In the genomic region with DNA sequence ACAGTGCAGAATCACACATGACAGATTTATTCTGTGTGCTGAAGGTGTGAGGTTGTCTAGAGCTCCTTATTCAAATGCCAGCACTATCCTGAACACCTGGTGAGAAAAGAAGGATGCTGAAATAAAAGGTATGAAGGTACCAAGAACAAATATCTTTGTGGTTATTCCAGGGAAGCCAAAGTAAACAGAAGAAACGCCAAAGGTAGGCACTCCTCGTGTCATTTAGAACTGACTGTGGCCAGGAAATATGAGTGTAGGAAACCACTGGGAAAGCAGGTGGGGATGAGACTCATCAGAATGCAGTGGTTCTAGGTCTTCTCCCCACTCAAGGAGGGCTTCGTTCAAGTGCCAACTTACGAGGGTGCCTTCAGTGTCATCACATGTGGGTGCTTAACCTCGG, we compare ENCODE assay signal across 23 cellular contexts.
DNase-seq lines count a peak whose midpoint lies in the region; ATAC-seq, FAIRE-seq and TF ChIP-seq lines count a peak whose summit lies in the region.
"Had no signal": no experiment of that assay in that cellular context is flagged by ENCODE, and none has a peak within 500 bp of the region (broad histone marks: within the 10 kb centered on the region; RNA-seq: fewer than 3 reads in every experiment).

No MANE protein-coding gene starts in this region.

- peaks cover 28% of the 10 kb centered on the region for H3K4me1 Mint-ChIP-seq in neural progenitor cell
- H3K4me1 Mint-ChIP-seq: GM23338 had no signal

- H3K36me3 Mint-ChIP-seq in neural progenitor cell: peaks cover 47% of the 10 kb centered on the region

- no peaks in the 10 kb centered on the region for H3K79me2 ChIP-seq in neural progenitor cell (ENCODE audit: low read depth)

- DNase-seq in DMS79 treated with DMSO at 0.1 percent for 48 hours (lab: John Stamatoyannopoulos, UW) (peak; percentile 82), NCI-H2029 treated with DMSO at 0.1 percent for 48 hours (lab: John Stamatoyannopoulos, UW) (peak; percentile 77), dorsolateral prefrontal cortex (no peak), neural progenitor cell (ENCODE audit: low spot score) (no peak), kidney (no peak), hippocampal formation (lab: John Stamatoyannopoulos, UW) (no peak)
- DNase-seq: Caco-2; CD4-positive, alpha-beta T cell; KBM-7; NCI-H1417 treated with DMSO at 0.1 percent for 48 hours; NCI-H187 treated with DMSO at 0.1 percent for 48 hours; NCI-H2227 treated with DMSO at 0.1 percent for 48 hours; NCI-H524; NCI-H82; RPMI8226; SIG-M5 had no signal

- no peaks in the 10 kb centered on the region for H3K9me3 ChIP-seq in neural progenitor cell (ENCODE audit: low read depth)
- H3K9me3 ChIP-seq in kidney (ENCODE audit: control insufficient read depth in 1 of 2, low read length in 2 of 2): no peaks in the 10 kb centered on the region
- H3K9me3 ChIP-seq: A549, Caco-2 had no signal

- H3K27ac Mint-ChIP-seq in neural progenitor cell: peak overlapping the region; percentile 19
- H3K27ac Mint-ChIP-seq: CD4-positive, alpha-beta T cell; GM23338 had no signal

- TF ChIP-seq CTCF in dorsolateral prefrontal cortex (IDR thresholded peaks at IDR 0.05 in 54 of 56, conservative IDR thresholded peaks at IDR 0.05 in 2 of 56; ENCODE audit: low read depth in 1 of 56, partially characterized antibody in 56 of 56) (no peak), neural progenitor cell (IDR thresholded peaks at IDR 0.05) (no peak), kidney (IDR thresholded peaks at IDR 0.05; ENCODE audit: borderline replicate concordance, extremely low read depth, insufficient read depth) (no peak)

- H3K27me3 ChIP-seq in dorsolateral prefrontal cortex (no peaks in the 10 kb centered on the region), neural progenitor cell (no peaks in the 10 kb centered on the region)

- peaks cover 8% of the 10 kb centered on the region for H3K4me1 ChIP-seq in neural progenitor cell
- H3K4me1 ChIP-seq in kidney (ENCODE audit: control insufficient read depth in 1 of 2, insufficient read depth in 1 of 2, low read depth in 1 of 2, low read length in 2 of 2): no peaks in the 10 kb centered on the region
- H3K4me1 ChIP-seq: A549, Caco-2 had no signal

- H3K4me2 ChIP-seq in neural progenitor cell: no peak overlapping the region
- H3K4me2 ChIP-seq: A549, GM23338 had no signal

- no peak overlapping the region for H3K4me3 Mint-ChIP-seq in neural progenitor cell
- H3K4me3 Mint-ChIP-seq: CD4-positive, alpha-beta T cell; GM23338 had no signal

- no peaks in the 10 kb centered on the region for H3F3A ChIP-seq in neural progenitor cell (ENCODE audit: low read depth)

- H3K9me3 Mint-ChIP-seq in neural progenitor cell: no peaks in the 10 kb centered on the region
- H3K9me3 Mint-ChIP-seq: CD4-positive, alpha-beta T cell; GM23338 had no signal

- H3K36me3 ChIP-seq in neural progenitor cell (peaks cover 7% of the 10 kb centered on the region), kidney (ENCODE audit: control insufficient read depth in 1 of 2, insufficient read depth in 2 of 2, low read length in 2 of 2) (no peaks in the 10 kb centered on the region)

- H2AFZ ChIP-seq in neural progenitor cell (replicated peaks): no peak overlapping the region
- H2AFZ ChIP-seq: GM23338 had no signal

- no peak overlapping the region for H3K9ac ChIP-seq in neural progenitor cell
- H3K9ac ChIP-seq in kidney (ENCODE audit: low read length in 2 of 2): no peak overlapping the region

- H4K20me1 ChIP-seq in neural progenitor cell (ENCODE audit: low read depth): peaks cover 24% of the 10 kb centered on the region

- H3K27me3 Mint-ChIP-seq in neural progenitor cell (ENCODE audit: insufficient read depth, low read depth): peaks cover 10% of the 10 kb centered on the region
- H3K27me3 Mint-ChIP-seq: CD4-positive, alpha-beta T cell had no signal

- peak overlapping the region in 39 of 59 donors; percentile 0 to 79 (median 42) for H3K27ac ChIP-seq in dorsolateral prefrontal cortex
- no peak overlapping the region for H3K27ac ChIP-seq in neural progenitor cell
- H3K27ac ChIP-seq in kidney (ENCODE audit: low read depth in 2 of 2, low read length in 2 of 2): no peak overlapping the region
- H3K27ac ChIP-seq: A549 had no signal

- intact Hi-C loops in dorsolateral prefrontal cortex (cut with DNase I) (no loop called here), kidney (cut with DNase I) (no loop called here)

- no peak overlapping the region for H3K4me3 ChIP-seq in dorsolateral prefrontal cortex
- no peak overlapping the region for H3K4me3 ChIP-seq in neural progenitor cell
- H3K4me3 ChIP-seq in kidney (ENCODE audit: low read length in 2 of 2): no peak overlapping the region
- H3K4me3 ChIP-seq: A549, GM12878, GM23338 had no signal

- ATAC-seq in GM21360 (IDR thresholded peaks at IDR 0.05; ENCODE audit: unreplicated experiment): no peak
- ATAC-seq: A549, GM12878, GM23338, HepG2, SK-N-SH treated with all-trans-retinoic acid at 6 μM for 48 hours had no signal

- no peak for FAIRE-seq in kidney (lab: Jason Lieb, UNC)
- FAIRE-seq: A549, GM12878, GM19239, HepG2 had no signal

Comparison
In these comparisons a context has a peak if more than half of its experiments do, and no peak if none do; other contexts are left out.
1. DNase-seq: peak in DMS79 treated with DMSO at 0.1 percent for 48 hours (single experiment) and NCI-H2029 treated with DMSO at 0.1 percent for 48 hours (single experiment); none in dorsolateral prefrontal cortex (0 of 10), neural progenitor cell (single experiment), kidney (single experiment) and hippocampal formation (0 of 2).
2. H3K27ac ChIP-seq: peak in dorsolateral prefrontal cortex (39 of 59); none in neural progenitor cell (single experiment) and kidney (0 of 2).